Comparison of ENCODE assay signal across 12 cellular contexts in genomic region chr13:81184556-81185265, GRCh38.
"Had no signal": no experiment of that assay in that cellular context is flagged by ENCODE, and none has a peak within 500 bp of the region (broad histone marks: within the 10 kb centered on the region; RNA-seq: fewer than 3 reads in every experiment).

No MANE protein-coding gene starts in this region.

- H3K4me2 ChIP-seq: neural progenitor cell had no signal

- DNase-seq: activated CD4-positive, alpha-beta T cell treated with anti-CD3 and anti-CD28 coated beads, Interleukin-2, amount 10 ng/mL, durations not matched to agents 7 days and 5 days; activated CD4-positive, CD25-positive, alpha-beta regulatory T cell; activated CD8-positive, alpha-beta memory T cell treated with anti-CD3 and anti-CD28 coated beads for 24 hours; activated effector memory CD4-positive, alpha-beta T cell treated with Interleukin-2 at 50 U/mL for 16 hours; caudate nucleus; colonic mucosa; effector CD4-positive, alpha-beta T cell; hypothalamus; small intestine had no signal

- H3K27me3 ChIP-seq: colonic mucosa, neural progenitor cell had no signal

- ATAC-seq: activated naive CD4-positive, alpha-beta T cell treated with anti-CD3 and anti-CD28 coated beads, Interleukin-2, amount 50 U/mL, for 72 hours had no signal

- H3K4me3 ChIP-seq: colonic mucosa, neural progenitor cell had no signal

- H3K9ac ChIP-seq: neural progenitor cell, parathyroid adenoma had no signal

- H3K79me2 ChIP-seq: parathyroid adenoma had no signal

- H3K4me1 ChIP-seq: colonic mucosa, neural progenitor cell, parathyroid adenoma had no signal

- H3K9me3 ChIP-seq: colonic mucosa had no signal

- H3K36me3 ChIP-seq: colonic mucosa, neural progenitor cell had no signal

- FAIRE-seq: small intestine had no signal

- H2AFZ ChIP-seq: neural progenitor cell, parathyroid adenoma had no signal

- H3K27ac ChIP-seq: colonic mucosa, neural progenitor cell, parathyroid adenoma had no signal
